ENCODE assay signal across 13 cellular contexts in genomic region chr3:150232992-150233451, GRCh38.
A peak's percentile ranks its signal among the peaks of the same experiment; 100 is the strongest.
DNase-seq lines count a peak whose midpoint lies in the region; ATAC-seq, FAIRE-seq and TF ChIP-seq lines count a peak whose summit lies in the region.
"Had no signal": no experiment of that assay in that cellular context is flagged by ENCODE, and none has a peak within 500 bp of the region (broad histone marks: within the 10 kb centered on the region; RNA-seq: fewer than 3 reads in every experiment).

No MANE protein-coding gene starts in this region.

- intact Hi-C loops in activated CD8-positive, alpha-beta T cell treated with anti-CD3 and anti-CD28 coated beads for 36 hours (cut with micrococcal nuclease): no loop called here
- intact Hi-C loops in sciatic nerve (cut with DNase I): loop anchor here (10.0 kb wide), 1 partner anchor 272 kb away; no protein-coding TSS in a partner anchor

- no peaks in the 10 kb centered on the region for H3K27me3 ChIP-seq in small intestine (ENCODE audit: control insufficient read depth in 2 of 2, insufficient read depth in 2 of 2, low read length in 2 of 2)
- H3K27me3 ChIP-seq: colonic mucosa had no signal

- no peaks in the 10 kb centered on the region for H3K9me3 Mint-ChIP-seq in nephron progenitor cell
- H3K9me3 Mint-ChIP-seq in activated CD8-positive, alpha-beta T cell treated with anti-CD3 and anti-CD28 coated beads for 36 hours: no peaks in the 10 kb centered on the region
- H3K9me3 Mint-ChIP-seq: CD4-positive, alpha-beta T cell; stimulated activated naive B cell treated with anti-CD40 and anti-IgM and Interleukin-4, amounts not matched to agents 10 μg/mL and 1 μg/mL and 100 μg/mL, for 72 hours had no signal

- no peak for FAIRE-seq in small intestine (lab: Jason Lieb, UNC)
- FAIRE-seq: islet of Langerhans had no signal

- no peaks in the 10 kb centered on the region for H3K36me3 Mint-ChIP-seq in nephron progenitor cell (ENCODE audit: low read depth)
- H3K36me3 Mint-ChIP-seq in activated CD8-positive, alpha-beta T cell treated with anti-CD3 and anti-CD28 coated beads for 36 hours (ENCODE audit: low read depth): no peaks in the 10 kb centered on the region
- H3K36me3 Mint-ChIP-seq: stimulated activated naive B cell treated with anti-CD40 and anti-IgM and Interleukin-4, amounts not matched to agents 10 μg/mL and 1 μg/mL and 100 μg/mL, for 72 hours had no signal

- H3K4me1 Mint-ChIP-seq in nephron progenitor cell: peaks cover 40% of the 10 kb centered on the region
- no peaks in the 10 kb centered on the region for H3K4me1 Mint-ChIP-seq in activated CD8-positive, alpha-beta T cell treated with anti-CD3 and anti-CD28 coated beads for 36 hours (ENCODE audit: low read depth)
- H3K4me1 Mint-ChIP-seq: stimulated activated naive B cell treated with anti-CD40 and anti-IgM and Interleukin-4, amounts not matched to agents 10 μg/mL and 1 μg/mL and 100 μg/mL, for 72 hours had no signal

- H3K27ac Mint-ChIP-seq in nephron progenitor cell: peak overlapping the region; percentile 61
- H3K27ac Mint-ChIP-seq in activated CD8-positive, alpha-beta T cell treated with anti-CD3 and anti-CD28 coated beads for 36 hours: no peak overlapping the region
- H3K27ac Mint-ChIP-seq: CD4-positive, alpha-beta T cell; stimulated activated naive B cell treated with anti-CD40 and anti-IgM and Interleukin-4, amounts not matched to agents 10 μg/mL and 1 μg/mL and 100 μg/mL, for 72 hours had no signal

- no peaks in the 10 kb centered on the region for H3K9me3 ChIP-seq in small intestine (ENCODE audit: control insufficient read depth, low read depth)
- H3K9me3 ChIP-seq: colonic mucosa had no signal

- peaks cover 0 to 2% of the 10 kb centered on the region in 2 donors for H3K4me1 ChIP-seq in small intestine (ENCODE audit: control insufficient read depth in 2 of 2, insufficient read depth in 1 of 2, low read depth in 1 of 2, low read length in 1 of 2)
- H3K4me1 ChIP-seq: colonic mucosa had no signal

- DNase-seq in DMS153 treated with DMSO at 0.1 percent for 48 hours (lab: John Stamatoyannopoulos, UW; ENCODE audit: unreplicated experiment) (peak; percentile 21), NCI-H345 (lab: John Stamatoyannopoulos, UW) (peak; percentile 86), epithelial cell of prostate (ENCODE audit: low read depth, low spot score) (no peak), nephron progenitor cell (no peak), small intestine (no peak), sciatic nerve (ENCODE audit: low spot score) (no peak)
- no peak for DNase-seq in activated CD8-positive, alpha-beta T cell treated with anti-CD3 and anti-CD28 coated beads for 36 hours
- DNase-seq in activated CD8-positive, alpha-beta memory T cell treated with anti-CD3 and anti-CD28 coated beads, Interleukin-2, amount 50 U/mL, for 4 hours: no peak
- DNase-seq: CD4-positive, alpha-beta T cell; colonic mucosa; stimulated activated naive B cell treated with anti-CD40 and anti-IgM and Interleukin-4, amounts not matched to agents 10 μg/mL and 1 μg/mL and 100 μg/mL, for 72 hours had no signal

- H3K36me3 ChIP-seq in small intestine (ENCODE audit: control insufficient read depth in 2 of 2, insufficient read depth in 2 of 2, low read length in 2 of 2): no peaks in the 10 kb centered on the region
- H3K36me3 ChIP-seq: colonic mucosa had no signal

- 53 to 60% (median 56%) methylated on average over 4 of the region's 4 CpGs for WGBS in small intestine, 3 donors

- ATAC-seq in activated CD8-positive, alpha-beta T cell treated with anti-CD3 and anti-CD28 coated beads for 36 hours: no peak
- no peak for ATAC-seq in sciatic nerve
- ATAC-seq: stimulated activated naive B cell treated with anti-CD40 and anti-IgM and Interleukin-4, amounts not matched to agents 10 μg/mL and 1 μg/mL and 100 μg/mL, for 72 hours had no signal

- H3K27ac ChIP-seq in epithelial cell of prostate (peak overlapping the region; percentile 53), small intestine (ENCODE audit: low read depth in 1 of 2, low read length in 1 of 2) (no peak overlapping the region)
- H3K27ac ChIP-seq: colonic mucosa, KMS-11 had no signal

- H3K27me3 Mint-ChIP-seq in nephron progenitor cell (ENCODE audit: low read depth, poor library complexity): peaks cover 2% of the 10 kb centered on the region
- no peaks in the 10 kb centered on the region for H3K27me3 Mint-ChIP-seq in activated CD8-positive, alpha-beta T cell treated with anti-CD3 and anti-CD28 coated beads for 36 hours
- H3K27me3 Mint-ChIP-seq: stimulated activated naive B cell treated with anti-CD40 and anti-IgM and Interleukin-4, amounts not matched to agents 10 μg/mL and 1 μg/mL and 100 μg/mL, for 72 hours had no signal

- H3K4me3 Mint-ChIP-seq in nephron progenitor cell: no peak overlapping the region
- no peak overlapping the region for H3K4me3 Mint-ChIP-seq in activated CD8-positive, alpha-beta T cell treated with anti-CD3 and anti-CD28 coated beads for 36 hours
- H3K4me3 Mint-ChIP-seq: CD4-positive, alpha-beta T cell; stimulated activated naive B cell treated with anti-CD40 and anti-IgM and Interleukin-4, amounts not matched to agents 10 μg/mL and 1 μg/mL and 100 μg/mL, for 72 hours had no signal

- POLR2A ChIA-PET in activated CD8-positive, alpha-beta T cell treated with anti-CD3 and anti-CD28 coated beads for 36 hours (lab: Charles Lee): no interaction called here

- CTCF ChIA-PET in activated CD8-positive, alpha-beta T cell treated with anti-CD3 and anti-CD28 coated beads for 36 hours (lab: Charles Lee): interaction anchor here (1.7 to 8.4 kb wide), 2 partner anchors 13 to 262 kb away, joined by 3 to 46 read pairs; no protein-coding TSS in a partner anchor

- no peak overlapping the region for H3K4me3 ChIP-seq in small intestine (ENCODE audit: low read depth in 1 of 2, low read length in 2 of 2)
- H3K4me3 ChIP-seq: colonic mucosa had no signal

- no peak for TF ChIP-seq CTCF in nephron progenitor cell (IDR thresholded peaks at IDR 0.05)
- no peak for TF ChIP-seq CTCF in activated CD8-positive, alpha-beta T cell treated with anti-CD3 and anti-CD28 coated beads for 36 hours (IDR thresholded peaks at IDR 0.05)

Comparison
In these comparisons a context has a peak if more than half of its experiments do, and no peak if none do; other contexts are left out.
1. DNase-seq: peak in DMS153 treated with DMSO at 0.1 percent for 48 hours (single experiment) and NCI-H345 (single experiment); none in epithelial cell of prostate (single experiment), nephron progenitor cell (single experiment), small intestine (single experiment), activated CD8-positive, alpha-beta T cell treated with anti-CD3 and anti-CD28 coated beads for 36 hours (single experiment), activated CD8-positive, alpha-beta memory T cell treated with anti-CD3 and anti-CD28 coated beads, Interleukin-2, amount 50 U/mL, for 4 hours (single experiment) and sciatic nerve (single experiment).